25 cellular contexts compared by ENCODE assay signal in the genomic region with DNA sequence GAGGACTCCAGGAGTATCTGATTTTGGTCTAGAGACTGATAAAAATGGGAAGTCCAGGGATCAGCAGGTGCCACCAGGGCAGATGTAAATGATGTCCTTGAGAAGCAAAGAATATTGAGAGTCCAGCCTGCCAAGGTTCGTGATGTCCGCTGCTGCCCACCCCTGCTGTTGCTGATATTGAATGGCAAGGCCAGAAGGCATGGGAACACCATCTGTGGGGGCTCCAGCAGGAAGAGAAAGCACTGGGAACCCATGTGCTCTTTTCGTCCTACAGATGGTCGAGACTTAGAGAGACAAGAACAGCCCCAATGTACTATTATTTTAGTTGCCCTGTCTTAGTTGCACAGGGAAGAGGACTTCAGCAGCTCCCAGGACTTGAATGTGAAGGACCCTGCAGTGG.
"Had no signal": no experiment of that assay in that cellular context is flagged by ENCODE, and none has a peak within 500 bp of the region (broad histone marks: within the 10 kb centered on the region; RNA-seq: fewer than 3 reads in every experiment).

No MANE protein-coding gene starts in this region.

- DNase-seq: islet precursor cell; left ventricle myocardium inferior; mesenchymal stem cell; naive thymus-derived CD8-positive, alpha-beta T cell; nucleus accumbens; pancreas; posterior cingulate gyrus; retina; right cardiac atrium; stimulated activated CD4-positive, alpha-beta T cell treated with anti-CD3 and anti-CD28 coated beads, Interleukin-12 subunit alpha, Interleukin-12 subunit beta, amount 100 ng/mL, for 4 hours; stimulated activated CD4-positive, alpha-beta T cell treated with anti-CD3 and anti-CD28 coated beads, Interleukin-15, amount 100 ng/mL, for 24 hours; stimulated activated CD4-positive, alpha-beta T cell treated with anti-CD3 and anti-CD28 coated beads, Interleukin-2, amount 100 ng/mL, for 24 hours; stimulated activated CD4-positive, alpha-beta T cell treated with anti-CD3 and anti-CD28 coated beads, Interleukin-4, amount 100 ng/mL, for 1 hour; stimulated activated naive B cell treated with anti-CD40 and anti-IgM and Interleukin-4, amounts not matched to agents 10 μg/mL and 1 μg/mL and 100 μg/mL, for 72 hours; stimulated activated naive CD8-positive, alpha-beta T cell treated with anti-CD3 and anti-CD28 coated beads, Interleukin-15, Interleukin-2, amounts not matched to agents 100 U/mL and 50 U/mL, for 24 hours; stomach; testis; thyroid gland; uterus had no signal

- H3K4me1 ChIP-seq: pancreas, prostate gland, thyroid gland, uterus had no signal

- H3K36me3 Mint-ChIP-seq: naive thymus-derived CD8-positive, alpha-beta T cell; stimulated activated naive B cell treated with anti-CD40 and anti-IgM and Interleukin-4, amounts not matched to agents 10 μg/mL and 1 μg/mL and 100 μg/mL, for 72 hours had no signal

- H3K27ac ChIP-seq: left ventricle myocardium inferior, pancreas, prostate gland, skin epidermis, stomach, testis, thyroid gland had no signal

- H3K9me3 Mint-ChIP-seq: nephron; neural crest cell; stimulated activated naive B cell treated with anti-CD40 and anti-IgM and Interleukin-4, amounts not matched to agents 10 μg/mL and 1 μg/mL and 100 μg/mL, for 72 hours; type B pancreatic cell had no signal

- H3K27me3 ChIP-seq: pancreas, stomach, testis, thyroid gland, uterus had no signal

- ATAC-seq: naive thymus-derived CD8-positive, alpha-beta T cell; pancreas; right cardiac atrium; sciatic nerve; stimulated activated naive B cell treated with anti-CD40 and anti-IgM and Interleukin-4, amounts not matched to agents 10 μg/mL and 1 μg/mL and 100 μg/mL, for 72 hours; stimulated activated naive CD8-positive, alpha-beta T cell treated with anti-CD3 and anti-CD28 coated beads, Interleukin-15, Interleukin-2, amounts not matched to agents 100 U/mL and 50 U/mL, for 24 hours had no signal

- H3K4me3 ChIP-seq: left ventricle myocardium inferior, pancreas, prostate gland, skin epidermis, stomach, testis, thyroid gland, uterus had no signal

- H3K9me3 ChIP-seq: left ventricle myocardium inferior, pancreas, prostate gland, testis, thyroid gland, uterus had no signal

- H3K4me3 Mint-ChIP-seq: nephron; neural crest cell; stimulated activated naive B cell treated with anti-CD40 and anti-IgM and Interleukin-4, amounts not matched to agents 10 μg/mL and 1 μg/mL and 100 μg/mL, for 72 hours; type B pancreatic cell had no signal

- H3K4me1 Mint-ChIP-seq: naive thymus-derived CD8-positive, alpha-beta T cell; neural crest cell; stimulated activated naive B cell treated with anti-CD40 and anti-IgM and Interleukin-4, amounts not matched to agents 10 μg/mL and 1 μg/mL and 100 μg/mL, for 72 hours had no signal

- H3K27me3 Mint-ChIP-seq: stimulated activated naive B cell treated with anti-CD40 and anti-IgM and Interleukin-4, amounts not matched to agents 10 μg/mL and 1 μg/mL and 100 μg/mL, for 72 hours had no signal

- H3K27ac Mint-ChIP-seq: naive thymus-derived CD8-positive, alpha-beta T cell; nephron; stimulated activated naive B cell treated with anti-CD40 and anti-IgM and Interleukin-4, amounts not matched to agents 10 μg/mL and 1 μg/mL and 100 μg/mL, for 72 hours; type B pancreatic cell had no signal

- H3K36me3 ChIP-seq: left ventricle myocardium inferior, pancreas, prostate gland, stomach, thyroid gland, uterus had no signal
